Comparison of ENCODE assay signal across 22 cellular contexts in the genomic region with DNA sequence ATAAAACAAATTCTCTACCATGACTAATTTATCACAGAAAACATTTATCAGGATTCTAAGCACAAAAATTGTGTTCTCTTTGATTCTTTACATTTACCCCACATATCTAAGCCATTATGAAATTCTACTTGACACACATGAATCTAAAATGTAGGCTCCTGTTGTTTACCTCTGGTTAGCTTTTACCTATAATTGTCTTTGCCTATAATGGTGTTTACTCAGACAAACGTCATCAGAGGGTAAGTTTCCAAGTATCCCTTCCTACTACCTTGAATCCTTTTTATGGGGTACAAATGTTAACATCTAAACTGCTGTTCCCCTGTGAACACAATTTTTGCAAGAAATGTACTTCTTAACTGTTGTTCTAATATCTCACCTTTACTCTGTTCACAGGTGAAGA.
"Had no signal": no experiment of that assay in that cellular context is flagged by ENCODE, and none has a peak within 500 bp of the region (broad histone marks: within the 10 kb centered on the region; RNA-seq: fewer than 3 reads in every experiment).

No MANE protein-coding gene starts in this region.

- H3K4me3 ChIP-seq: colonic mucosa, heart right ventricle, left lung, lung, neural progenitor cell, right lobe of liver, tibial nerve had no signal

- H3K27ac ChIP-seq: colonic mucosa, epithelial cell of prostate, heart right ventricle, left lung, neural progenitor cell, right lobe of liver, tibial nerve had no signal

- H3K4me1 ChIP-seq: colonic mucosa, left lung, neural progenitor cell, right lobe of liver had no signal

- H3K36me3 ChIP-seq: colonic mucosa, neural progenitor cell had no signal

- DNase-seq: activated B cell treated with CpG ODN at 0.5 μM for 24 hours; activated CD4-positive, alpha-beta T cell treated with anti-CD3 and anti-CD28 coated beads for 36 hours; activated CD4-positive, alpha-beta T cell treated with anti-CD3 and anti-CD28 coated beads, Interleukin-2, amount 50 U/mL, for 48 hours; activated CD8-positive, alpha-beta memory T cell treated with anti-CD3 and anti-CD28 coated beads, Interleukin-2, amount 50 U/mL, for 48 hours; activated naive CD4-positive, alpha-beta T cell treated with Interleukin-2 at 50 U/mL for 16 hours; activated naive CD8-positive, alpha-beta T cell treated with anti-CD3 and anti-CD28 coated beads for 36 hours; activated T-cell treated with anti-CD3 and anti-CD28 coated beads, Interleukin-2, amount 50 U/mL, for 4 hours; colonic mucosa; endodermal cell; heart right ventricle; kidney; left lung; naive thymus-derived CD4-positive, alpha-beta T cell; posterior cingulate gyrus; right lobe of liver; small intestine; stimulated activated CD4-positive, alpha-beta T cell treated with anti-CD3 and anti-CD28 coated beads, Interleukin-2, amount 100 ng/mL, for 24 hours; stimulated activated naive CD8-positive, alpha-beta T cell treated with anti-CD3 and anti-CD28 coated beads, Interleukin-15, amount 100 ng/mL, for 72 hours had no signal

- H3K9me3 ChIP-seq: colonic mucosa, right lobe of liver had no signal

- H3K27me3 ChIP-seq: colonic mucosa, heart right ventricle, left lung, neural progenitor cell, right lobe of liver, tibial nerve had no signal
